ENCODE assay signal across 23 cellular contexts in genomic region chr4:13985824-13986223, GRCh38.
DNase-seq lines count a peak whose midpoint lies in the region; ATAC-seq, FAIRE-seq and TF ChIP-seq lines count a peak whose summit lies in the region.
"Had no signal": no experiment of that assay in that cellular context is flagged by ENCODE, and none has a peak within 500 bp of the region (broad histone marks: within the 10 kb centered on the region; RNA-seq: fewer than 3 reads in every experiment).

No MANE protein-coding gene starts in this region.

- no peak overlapping the region for H3K4me3 ChIP-seq in right cardiac atrium (ENCODE audit: low read length)
- no peak overlapping the region for H3K4me3 ChIP-seq in fibroblast of mammary gland (ENCODE audit: control insufficient read depth, low read depth, low read length)
- no peak overlapping the region for H3K4me3 ChIP-seq in muscle layer of duodenum (ENCODE audit: low read depth in 1 of 2, low read length in 2 of 2)
- no peak overlapping the region for H3K4me3 ChIP-seq in thoracic aorta
- H3K4me3 ChIP-seq in esophagus squamous epithelium, result no peak overlapping the region
- H3K4me3 ChIP-seq: BLaER1 treated with 17β-estradiol and CSF1 and Interleukin-3, amounts not matched to agents 10 nM and 100 nM; lower lobe of right lung had no signal

- FAIRE-seq in frontal cortex (lab: Jason Lieb, UNC), result no peak
- FAIRE-seq: colon, H54 had no signal

- TF ChIP-seq CTCF in fibroblast of mammary gland (conservative IDR thresholded peaks at IDR 0.05; ENCODE audit: control insufficient read depth, insufficient read depth, low read depth, low read length) (no peak), thoracic aorta (IDR thresholded peaks at IDR 0.05) (no peak), esophagus squamous epithelium (IDR thresholded peaks at IDR 0.05) (no peak)

- no peak for TF ChIP-seq POLR2A in esophagus squamous epithelium (IDR thresholded peaks at IDR 0.05)

- peak; percentile 48 to 64 for ATAC-seq in left cardiac atrium
- ATAC-seq in right cardiac atrium, result no peak
- ATAC-seq in thoracic aorta (ENCODE audit: insufficient number of reproducible peaks, low FRiP score, low read depth), result peak; percentile 34
- ATAC-seq: activated CD8-positive, alpha-beta memory T cell treated with anti-CD3 and anti-CD28 coated beads, Interleukin-2, amount 10 ng/mL, durations not matched to agents 7 days and 5 days; effector memory CD8-positive, alpha-beta T cell; lower lobe of right lung; PC-3 had no signal

- H3K36me3 ChIP-seq in muscle layer of duodenum (ENCODE audit: control insufficient read depth in 1 of 2, insufficient read depth in 2 of 2, low read length in 2 of 2) (no peaks in the 10 kb centered on the region), thoracic aorta (no peaks in the 10 kb centered on the region), esophagus squamous epithelium (no peaks in the 10 kb centered on the region)
- H3K36me3 ChIP-seq: BLaER1 treated with 17β-estradiol and CSF1 and Interleukin-3, amounts not matched to agents 10 nM and 100 nM; lower lobe of right lung had no signal

- no peaks in the 10 kb centered on the region for H3K27me3 ChIP-seq in right cardiac atrium (ENCODE audit: control insufficient read depth, insufficient read depth)
- H3K27me3 ChIP-seq in muscle layer of duodenum (ENCODE audit: low read depth, low read length), result no peaks in the 10 kb centered on the region
- no peaks in the 10 kb centered on the region for H3K27me3 ChIP-seq in thoracic aorta (replicated peaks; ENCODE audit: insufficient read depth)
- H3K27me3 ChIP-seq in esophagus squamous epithelium, result no peaks in the 10 kb centered on the region
- H3K27me3 ChIP-seq: BLaER1 treated with 17β-estradiol and CSF1 and Interleukin-3, amounts not matched to agents 10 nM and 100 nM had no signal

- DNase-seq in left cardiac atrium, result no peak
- no peak for DNase-seq in right cardiac atrium
- peak; percentile 62 for DNase-seq in fibroblast of mammary gland (ENCODE audit: low read depth)
- no peak for DNase-seq in thoracic aorta (ENCODE audit: low spot score)
- no peak for DNase-seq in frontal cortex (ENCODE audit: low spot score in 2 of 2)
- DNase-seq in DMS114 treated with DMSO at 0.1 percent for 48 hours (lab: John Stamatoyannopoulos, UW; ENCODE audit: unreplicated experiment), result no peak
- DNase-seq in esophagus squamous epithelium (lab: John Stamatoyannopoulos, UW), result no peak
- DNase-seq: activated CD4-positive, alpha-beta T cell treated with anti-CD3 and anti-CD28 coated beads for 4 hours; activated CD8-positive, alpha-beta memory T cell treated with anti-CD3 and anti-CD28 coated beads, Interleukin-2, amount 10 ng/mL, durations not matched to agents 7 days and 5 days; Calu3; effector memory CD8-positive, alpha-beta T cell; head of caudate nucleus; lower lobe of right lung; NCI-H1092 treated with DMSO at 0.1 percent for 48 hours; NCI-H2081; NCI-H446; nucleus accumbens; PC-3; SIG-M5 had no signal

- H3K27ac ChIP-seq in right cardiac atrium (ENCODE audit: low read length), result no peak overlapping the region
- peak overlapping the region; percentile 21 for H3K27ac ChIP-seq in muscle layer of duodenum (ENCODE audit: low read length)
- H3K27ac ChIP-seq in thoracic aorta, result peak overlapping the region in 1 of 2 donors; percentile 0
- no peak overlapping the region for H3K27ac ChIP-seq in esophagus squamous epithelium
- H3K27ac ChIP-seq: BLaER1 treated with 17β-estradiol and CSF1 and Interleukin-3, amounts not matched to agents 10 nM and 100 nM; lower lobe of right lung had no signal

- 42% methylated on average over 3 of the region's 3 CpGs for WGBS in right cardiac atrium
- 82 to 98% methylated on average over 3 of the region's 3 CpGs for WGBS in esophagus squamous epithelium, 2 donors

- H3K9me3 ChIP-seq in right cardiac atrium (ENCODE audit: control insufficient read depth, low read length) (no peaks in the 10 kb centered on the region), muscle layer of duodenum (ENCODE audit: control insufficient read depth in 1 of 2, low read length in 2 of 2) (no peaks in the 10 kb centered on the region), thoracic aorta (no peaks in the 10 kb centered on the region), esophagus squamous epithelium (no peaks in the 10 kb centered on the region)
- H3K9me3 ChIP-seq: BLaER1 treated with 17β-estradiol and CSF1 and Interleukin-3, amounts not matched to agents 10 nM and 100 nM; lower lobe of right lung had no signal

- H3K4me1 ChIP-seq in right cardiac atrium (ENCODE audit: control insufficient read depth, insufficient read depth, low read length) (peaks cover 2% of the 10 kb centered on the region), muscle layer of duodenum (ENCODE audit: control insufficient read depth in 1 of 2, insufficient read depth in 2 of 2, low read length in 2 of 2) (peaks cover 0 to 4% of the 10 kb centered on the region in 2 donors), thoracic aorta (ENCODE audit: control insufficient read depth in 1 of 2, low read depth in 2 of 2) (peaks cover 28 to 59% of the 10 kb centered on the region in 2 donors), esophagus squamous epithelium (peaks cover 0 to 17% (median 12%) of the 10 kb centered on the region in 3 donors)
- H3K4me1 ChIP-seq: lower lobe of right lung had no signal

- intact Hi-C loops in left cardiac atrium (cut with DNase I) (no loop called here), right cardiac atrium (cut with DNase I) (no loop called here), esophagus squamous epithelium (cut with DNase I) (no loop called here)

Comparison
In these comparisons a context has a peak if more than half of its experiments do, and no peak if none do; other contexts are left out.
1. ATAC-seq: peak in left cardiac atrium (2 of 2) and thoracic aorta (single experiment); none in right cardiac atrium (0 of 2).